8 cellular contexts compared by ENCODE assay signal in genomic region chr17:44084131-44084538, GRCh38. TPM values are rescaled to one million over a fixed set of nuclear protein-coding genes. Genes with fewer than 3 reads are reported as not detected.
A peak's percentile ranks its signal among the peaks of the same experiment; 100 is the strongest.
DNase-seq lines count a peak whose midpoint lies in the region; ATAC-seq and TF ChIP-seq lines count a peak whose summit lies in the region.

No MANE protein-coding gene starts in this region.

- intact Hi-C loops in right lobe of liver (cut with DNase I), result no loop called here
- intact Hi-C loops in vagina (cut with DNase I), result no loop called here

- TF ChIP-seq POLR2A in right lobe of liver (IDR thresholded peaks at IDR 0.05), result no peak
- TF ChIP-seq POLR2A in vagina (IDR thresholded peaks at IDR 0.05), result no peak

- H3K27ac Mint-ChIP-seq in activated CD4-positive, alpha-beta memory T cell treated with anti-CD3 and anti-CD28 coated beads, Interleukin-2, amount 10 ng/mL, durations not matched to agents 7 days and 5 days, result no peak overlapping the region

- peak; percentile 12 to 61 (median 39) for ATAC-seq in right lobe of liver
- ATAC-seq in GM19455 (IDR thresholded peaks at IDR 0.05; ENCODE audit: unreplicated experiment), result no peak

- no peaks in the 10 kb centered on the region for H4K20me1 ChIP-seq in GM23248 (ENCODE audit: insufficient read depth)

- H3K9me3 ChIP-seq in GM23248 (ENCODE audit: low read depth) (no peaks in the 10 kb centered on the region), right lobe of liver (no peaks in the 10 kb centered on the region), vagina (no peaks in the 10 kb centered on the region)

- no peak overlapping the region for H2AFZ ChIP-seq in GM23248

- H3K4me1 Mint-ChIP-seq in activated CD4-positive, alpha-beta memory T cell treated with anti-CD3 and anti-CD28 coated beads, Interleukin-2, amount 10 ng/mL, durations not matched to agents 7 days and 5 days, result peaks cover 10% of the 10 kb centered on the region

- no peaks in the 10 kb centered on the region for H3K9me3 Mint-ChIP-seq in activated CD4-positive, alpha-beta memory T cell treated with anti-CD3 and anti-CD28 coated beads, Interleukin-2, amount 10 ng/mL, durations not matched to agents 7 days and 5 days

- CTCF ChIA-PET in activated CD4-positive, alpha-beta memory T cell treated with anti-CD3 and anti-CD28 coated beads, Interleukin-2, amount 10 ng/mL, durations not matched to agents 7 days and 5 days (lab: Charles Lee), result interaction anchor here (0.7 to 2.6 kb wide), 5 partner anchors 10 to 67 kb away, joined by 3 to 11 read pairs (median 4); no protein-coding TSS in a partner anchor

- H3K9me2 ChIP-seq in GM23248 (ENCODE audit: insufficient read depth), result no peaks in the 10 kb centered on the region

- POLR2A ChIA-PET in activated CD4-positive, alpha-beta memory T cell treated with anti-CD3 and anti-CD28 coated beads, Interleukin-2, amount 10 ng/mL, durations not matched to agents 7 days and 5 days (lab: Charles Lee), result interaction anchor here (1.4 kb wide), 1 partner anchor 9 kb away, joined by 3 read pairs; no protein-coding TSS in a partner anchor

- 76 to 85% methylated on average over 10 of the region's 10 CpGs for WGBS in GM23248 (ENCODE audit: low coverage in 1 of 2, low lambda C conversion rate in 2 of 2, missing lambda C conversion rate in 2 of 2), 2 experiments
- no CpG with 5 or more reads among the region's 10 CpGs for whole genome bisulfite sequencing in right lobe of liver (ENCODE audit: insufficient coverage, low coverage, low lambda C conversion rate, missing lambda C conversion rate)

- peak; percentile 39 for TF ChIP-seq CTCF in AG09309 (IDR thresholded peaks at IDR 0.05; ENCODE audit: control insufficient read depth, insufficient read depth, low read depth, low read length, missing control alignments)
- peak; percentile 3 to 39 (median 27) for TF ChIP-seq CTCF in right lobe of liver (IDR thresholded peaks at IDR 0.05)
- no peak for TF ChIP-seq CTCF in vagina (IDR thresholded peaks at IDR 0.05)

- H3K4me3 ChIP-seq in AG09309 (ENCODE audit: control insufficient read depth, low read depth, low read length), result no peak overlapping the region
- H3K4me3 ChIP-seq in GM23248, result no peak overlapping the region
- no peak overlapping the region for H3K4me3 ChIP-seq in right lobe of liver
- no peak overlapping the region for H3K4me3 ChIP-seq in vagina

- no peak for DNase-seq in AG09309 (ENCODE audit: low read depth)
- DNase-seq in GM23248, result peak; percentile 47
- DNase-seq in activated CD4-positive, alpha-beta memory T cell treated with anti-CD3 and anti-CD28 coated beads, Interleukin-2, amount 10 ng/mL, durations not matched to agents 7 days and 5 days, result peak; percentile 26
- no peak for DNase-seq in right lobe of liver
- DNase-seq in vagina (ENCODE audit: extremely low spot score in 2 of 2), result no peak
- DNase-seq in COR-L47 (lab: John Stamatoyannopoulos, UW), result no peak
- no peak for DNase-seq in G401 (ENCODE audit: low spot score)

- H3K27ac ChIP-seq in GM23248, result no peak overlapping the region
- no peak overlapping the region for H3K27ac ChIP-seq in right lobe of liver
- H3K27ac ChIP-seq in vagina, result no peak overlapping the region

- no peaks in the 10 kb centered on the region for H3K27me3 Mint-ChIP-seq in activated CD4-positive, alpha-beta memory T cell treated with anti-CD3 and anti-CD28 coated beads, Interleukin-2, amount 10 ng/mL, durations not matched to agents 7 days and 5 days

- no peak overlapping the region for H3K4me3 Mint-ChIP-seq in activated CD4-positive, alpha-beta memory T cell treated with anti-CD3 and anti-CD28 coated beads, Interleukin-2, amount 10 ng/mL, durations not matched to agents 7 days and 5 days

- no peaks in the 10 kb centered on the region for H3K27me3 ChIP-seq in GM23248 (replicated peaks; ENCODE audit: insufficient read depth)
- H3K27me3 ChIP-seq in right lobe of liver, result no peaks in the 10 kb centered on the region
- H3K27me3 ChIP-seq in vagina, result no peaks in the 10 kb centered on the region

- in situ Hi-C loops in GM23248 (cut with MboI) (no loop called here), G401 (cut with HindIII; ENCODE audit: low sequenced_read_pairs) (no loop called here)

- no peak overlapping the region for H3K9ac ChIP-seq in GM23248

- H3K36me3 Mint-ChIP-seq in activated CD4-positive, alpha-beta memory T cell treated with anti-CD3 and anti-CD28 coated beads, Interleukin-2, amount 10 ng/mL, durations not matched to agents 7 days and 5 days (ENCODE audit: low read depth), result peaks cover 29% of the 10 kb centered on the region

- no peaks in the 10 kb centered on the region; the same call in 1 of the 2 replicates for H3K36me3 ChIP-seq in GM23248 (ENCODE audit: low read depth)
- peaks cover 0 to 24% (median 11%) of the 10 kb centered on the region in 4 donors for H3K36me3 ChIP-seq in right lobe of liver
- H3K36me3 ChIP-seq in vagina, result peaks cover 0 to 62% of the 10 kb centered on the region in 2 donors

- H3F3A ChIP-seq in GM23248 (ENCODE audit: insufficient read depth), result peaks cover 26% of the 10 kb centered on the region

- H3K4me1 ChIP-seq in GM23248 (ENCODE audit: insufficient read depth) (peaks cover 22% of the 10 kb centered on the region), right lobe of liver (no peaks in the 10 kb centered on the region), vagina (peaks cover 14% of the 10 kb centered on the region)

- H3K4me2 ChIP-seq in GM23248 (ENCODE audit: unreplicated experiment), result no peak overlapping the region

- H3K79me2 ChIP-seq in GM23248 (ENCODE audit: insufficient read depth), result peaks cover 8% of the 10 kb centered on the region; the same call in 1 of the 2 replicates

RNA-seq across cellular contexts. Expression of gene G6PC3, which starts 13.6 kb away (rescaled TPM):
- total RNA-seq in GM23248 (2014; rRNA removed; shearing (Covaris generic)), result 57.4 and 68.5 TPM in 2 replicates
- 121 and 128 TPM in 2 replicates for polyA plus RNA-seq in GM23248 (2016; fragmentation: Nextera tagmentation; extraction: Ambion mirVana)
- total RNA-seq in activated CD4-positive, alpha-beta memory T cell treated with anti-CD3 and anti-CD28 coated beads, Interleukin-2, amount 10 ng/mL, durations not matched to agents 7 days and 5 days, result 10 to 100 TPM; 19.3 to 19.9 TPM
- total RNA-seq in right lobe of liver (10 to 100 TPM in 2 of 6 experiments, 1 to 10 TPM in 4; 5.9 to 24.2 (median 9.9) TPM), vagina (44.0 TPM)
- 18.6 and 23.2 TPM in 2 replicates for total RNA-seq in G401 (2014; rRNA removed; shearing (Covaris generic))

RNA-seq across cellular contexts. Expression of gene LSM12, which starts 17.7 kb away (rescaled TPM):
- total RNA-seq in GM23248 (2014; rRNA removed; shearing (Covaris generic)), result 36.1 and 49.4 TPM in 2 replicates
- 122 and 125 TPM in 2 replicates for polyA plus RNA-seq in GM23248 (2016; fragmentation: Nextera tagmentation; extraction: Ambion mirVana)
- 10 to 100 TPM; 61.1 to 62.8 TPM for total RNA-seq in activated CD4-positive, alpha-beta memory T cell treated with anti-CD3 and anti-CD28 coated beads, Interleukin-2, amount 10 ng/mL, durations not matched to agents 7 days and 5 days
- total RNA-seq in right lobe of liver, result 10 to 100 TPM; 24.2 to 30.6 (median 29.4) TPM
- 27.3 TPM for total RNA-seq in vagina
- total RNA-seq in G401 (2014; rRNA removed; shearing (Covaris generic)), result 93.5 and 116 TPM in 2 replicates

RNA-seq across cellular contexts. Expression of gene HDAC5, which starts 39.3 kb away (rescaled TPM):
- 84.4 and 98.7 TPM in 2 replicates for total RNA-seq in GM23248 (2014; rRNA removed; shearing (Covaris generic))
- polyA plus RNA-seq in GM23248 (2016; fragmentation: Nextera tagmentation; extraction: Ambion mirVana), result 28.5 and 32.2 TPM in 2 replicates
- total RNA-seq in activated CD4-positive, alpha-beta memory T cell treated with anti-CD3 and anti-CD28 coated beads, Interleukin-2, amount 10 ng/mL, durations not matched to agents 7 days and 5 days, result 10 to 100 TPM; 42.2 to 42.7 TPM
- 10 to 100 TPM; 12.0 to 26.4 (median 15.5) TPM for total RNA-seq in right lobe of liver
- total RNA-seq in vagina, result 86.9 TPM
- 65.5 and 70.6 TPM in 2 replicates for total RNA-seq in G401 (2014; rRNA removed; shearing (Covaris generic))

RNA-seq across cellular contexts. Expression of gene HROB, which starts 57.6 kb away (rescaled TPM):
- 1.3 and 1.8 TPM in 2 replicates for total RNA-seq in GM23248 (2014; rRNA removed; shearing (Covaris generic))
- polyA plus RNA-seq in GM23248 (2016; fragmentation: Nextera tagmentation; extraction: Ambion mirVana), result 3.5 and 3.6 TPM in 2 replicates
- 10 to 100 TPM; 13.4 to 13.5 TPM for total RNA-seq in activated CD4-positive, alpha-beta memory T cell treated with anti-CD3 and anti-CD28 coated beads, Interleukin-2, amount 10 ng/mL, durations not matched to agents 7 days and 5 days
- total RNA-seq in right lobe of liver, result 1 to 10 TPM in 1 of 6 experiments, under 1 TPM in 5; 0.20 to 1.1 (median 0.40) TPM
- 2.0 TPM for total RNA-seq in vagina
- total RNA-seq in G401 (2014; rRNA removed; shearing (Covaris generic)), result 7.6 and 9.9 TPM in 2 replicates

Comparison
In these comparisons a context has a peak if more than half of its experiments do, and no peak if none do; other contexts are left out.
1. DNase-seq: peak in GM23248 (single experiment) and activated CD4-positive, alpha-beta memory T cell treated with anti-CD3 and anti-CD28 coated beads, Interleukin-2, amount 10 ng/mL, durations not matched to agents 7 days and 5 days (single experiment); none in AG09309 (single experiment), right lobe of liver (0 of 3), vagina (0 of 2), COR-L47 (single experiment) and G401 (single experiment).
2. CTCF ChIP-seq: peak in AG09309 (single experiment) and right lobe of liver (4 of 4); none in vagina (0 of 3).